ENCODE assay signal across 8 cellular contexts in the genomic region with DNA sequence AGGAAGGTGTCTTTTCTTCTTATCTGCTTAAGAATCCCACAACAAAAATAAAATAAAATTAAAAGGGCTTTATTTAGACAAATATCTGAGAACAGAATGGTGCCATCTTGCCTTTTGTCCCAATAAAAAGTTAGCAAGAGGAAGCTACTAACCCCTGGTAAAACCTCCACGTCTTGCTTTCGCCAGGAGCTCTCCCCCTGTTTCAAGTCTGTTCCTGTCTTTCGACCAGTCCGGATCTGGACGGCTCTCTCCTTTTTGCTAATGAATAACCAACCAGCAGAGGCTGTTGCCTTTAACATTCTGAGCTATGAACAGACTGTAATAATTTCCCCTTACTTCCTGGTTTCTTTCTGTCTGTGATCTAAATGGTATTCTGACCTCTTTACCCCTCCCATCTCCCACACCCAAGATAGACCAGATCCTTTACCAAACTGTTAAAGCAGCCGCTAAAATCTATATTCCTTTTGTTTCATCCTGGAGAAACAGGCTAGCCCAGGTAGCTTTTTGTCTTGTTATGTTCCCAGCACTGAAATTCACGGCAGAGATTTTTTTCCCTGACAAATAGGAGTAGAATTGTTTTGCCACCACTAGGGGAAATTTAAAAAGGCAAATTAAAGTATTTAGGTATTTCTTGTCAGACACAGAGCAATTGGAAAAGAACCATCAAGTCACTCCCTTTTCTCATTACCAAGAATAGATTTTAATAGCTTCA. TPM values are rescaled to one million over a fixed set of nuclear protein-coding genes. Genes with fewer than 3 reads are reported as not detected.
DNase-seq lines count a peak whose midpoint lies in the region; ATAC-seq and TF ChIP-seq lines count a peak whose summit lies in the region.

A gene with protein sequence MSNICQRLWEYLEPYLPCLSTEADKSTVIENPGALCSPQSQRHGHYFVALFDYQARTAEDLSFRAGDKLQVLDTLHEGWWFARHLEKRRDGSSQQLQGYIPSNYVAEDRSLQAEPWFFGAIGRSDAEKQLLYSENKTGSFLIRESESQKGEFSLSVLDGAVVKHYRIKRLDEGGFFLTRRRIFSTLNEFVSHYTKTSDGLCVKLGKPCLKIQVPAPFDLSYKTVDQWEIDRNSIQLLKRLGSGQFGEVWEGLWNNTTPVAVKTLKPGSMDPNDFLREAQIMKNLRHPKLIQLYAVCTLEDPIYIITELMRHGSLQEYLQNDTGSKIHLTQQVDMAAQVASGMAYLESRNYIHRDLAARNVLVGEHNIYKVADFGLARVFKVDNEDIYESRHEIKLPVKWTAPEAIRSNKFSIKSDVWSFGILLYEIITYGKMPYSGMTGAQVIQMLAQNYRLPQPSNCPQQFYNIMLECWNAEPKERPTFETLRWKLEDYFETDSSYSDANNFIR (minus strand): TSS at position 320 of the 712 bp plus-strand sequence. CDS start 580 bp downstream, outside the sequence.

- intact Hi-C loops in sciatic nerve (cut with DNase I): no loop called here

- peak within 1 kb of the TSS; percentile 25 for H3K4me3 ChIP-seq in fibroblast of mammary gland (ENCODE audit: control insufficient read depth, low read depth, low read length)

- peak; percentile 24 for TF ChIP-seq CTCF in fibroblast of mammary gland (conservative IDR thresholded peaks at IDR 0.05; ENCODE audit: control insufficient read depth, insufficient read depth, low read depth, low read length)

- DNase-seq in NOMO-1 (lab: John Stamatoyannopoulos, UW; ENCODE audit: unreplicated experiment in 2 of 2): peak; percentile 81 to 84
- DNase-seq in fibroblast of mammary gland (ENCODE audit: low read depth): peak; percentile 41
- no peak for DNase-seq in sciatic nerve (ENCODE audit: low spot score)
- DNase-seq in MV-4-11 (lab: John Stamatoyannopoulos, UW): no peak
- DNase-seq in NCI-H2171 treated with DMSO at 0.1 percent for 48 hours (lab: John Stamatoyannopoulos, UW): no peak
- no peak for DNase-seq in activated CD4-positive, alpha-beta T cell treated with anti-CD3 and anti-CD28 coated beads, Interleukin-2, amount 50 U/mL, for 1 hour

- peak; percentile 35 for ATAC-seq in GM19035 (IDR thresholded peaks at IDR 0.05; ENCODE audit: unreplicated experiment)
- ATAC-seq in sciatic nerve: peak; percentile 87
- no peak for ATAC-seq in activated CD4-positive, CD25-positive, alpha-beta regulatory T cell treated with anti-CD3 and anti-CD28 coated beads, Interleukin-2, amount 50 U/mL, for 24 hours

RNA-seq across cellular contexts. Expression of the gene that starts here (rescaled TPM):
- 0.85 TPM for total RNA-seq in sciatic nerve

Comparison
In these comparisons a context has a peak if more than half of its experiments do, and no peak if none do; other contexts are left out.
1. Peak in ATAC-seq in sciatic nerve; RNA of the gene not detected or under 1 TPM.
2. DNase-seq: peak in NOMO-1 (2 of 2) and fibroblast of mammary gland (single experiment); none in sciatic nerve (single experiment), MV-4-11 (single experiment), NCI-H2171 treated with DMSO at 0.1 percent for 48 hours (single experiment) and activated CD4-positive, alpha-beta T cell treated with anti-CD3 and anti-CD28 coated beads, Interleukin-2, amount 50 U/mL, for 1 hour (single experiment).